ENCODE assay signal across 8 cellular contexts in genomic region chr3:43769097-43769470, GRCh38.
DNase-seq lines count a peak whose midpoint lies in the region; ATAC-seq and TF ChIP-seq lines count a peak whose summit lies in the region.

No MANE protein-coding gene starts in this region.

- no peaks in the 10 kb centered on the region for H3K9me3 Mint-ChIP-seq in naive thymus-derived CD4-positive, alpha-beta T cell

- H3K27me3 ChIP-seq in heart left ventricle (no peaks in the 10 kb centered on the region), breast epithelium (no peaks in the 10 kb centered on the region), upper lobe of left lung (no peaks in the 10 kb centered on the region)
- H3K27me3 ChIP-seq in naive thymus-derived CD4-positive, alpha-beta T cell (ENCODE audit: control insufficient read depth in 2 of 2, insufficient read depth in 2 of 2, low read length in 2 of 2): no peaks in the 10 kb centered on the region

- H3K9me3 ChIP-seq in heart left ventricle: no peaks in the 10 kb centered on the region
- no peaks in the 10 kb centered on the region for H3K9me3 ChIP-seq in breast epithelium
- H3K9me3 ChIP-seq in naive thymus-derived CD4-positive, alpha-beta T cell (ENCODE audit: control insufficient read depth in 2 of 3, low read length in 3 of 3): no peaks in the 10 kb centered on the region
- no peaks in the 10 kb centered on the region for H3K9me3 ChIP-seq in upper lobe of left lung
- H3K9me3 ChIP-seq in mucosa of descending colon: no peaks in the 10 kb centered on the region

- TF ChIP-seq CTCF in heart left ventricle (IDR thresholded peaks at IDR 0.05) (no peak), breast epithelium (IDR thresholded peaks at IDR 0.05) (no peak), upper lobe of left lung (IDR thresholded peaks at IDR 0.05) (no peak), mucosa of descending colon (IDR thresholded peaks at IDR 0.05) (no peak)

- no peak for TF ChIP-seq POLR2A in heart left ventricle (IDR thresholded peaks at IDR 0.05)
- TF ChIP-seq POLR2A in breast epithelium (IDR thresholded peaks at IDR 0.05): no peak
- TF ChIP-seq POLR2A in upper lobe of left lung (IDR thresholded peaks at IDR 0.05): no peak

- peaks cover 0 to 55% (median 30%) of the 10 kb centered on the region in 12 donors for H3K4me1 ChIP-seq in heart left ventricle
- peaks cover 0 to 3% of the 10 kb centered on the region in 2 donors for H3K4me1 ChIP-seq in breast epithelium
- peaks cover 14 to 20% of the 10 kb centered on the region in 2 donors for H3K4me1 ChIP-seq in naive thymus-derived CD4-positive, alpha-beta T cell (ENCODE audit: control insufficient read depth in 2 of 2, insufficient read depth in 2 of 2, low read length in 2 of 2)
- H3K4me1 ChIP-seq in upper lobe of left lung: peaks cover 31 to 41% (median 33%) of the 10 kb centered on the region in 4 donors
- H3K4me1 ChIP-seq in mucosa of descending colon (ENCODE audit: low read depth): peaks cover 22% of the 10 kb centered on the region

- peak overlapping the region in 1 of 9 donors; percentile 15 for H3K27ac Mint-ChIP-seq in naive thymus-derived CD4-positive, alpha-beta T cell

- H3K27ac ChIP-seq in heart left ventricle (peak overlapping the region in 11 of 12 donors; percentile 81 to 90 (median 87)), breast epithelium (peak overlapping the region; percentile 77 to 91), upper lobe of left lung (peak overlapping the region; percentile 79 to 89 (median 86))
- no peak overlapping the region for H3K27ac ChIP-seq in naive thymus-derived CD4-positive, alpha-beta T cell (ENCODE audit: low read depth, low read length)

- intact Hi-C loops in heart left ventricle (cut with DNase I): loop anchor here in 4 of 10 donors (2.0 to 10.0 kb wide), 5 partner anchors 78 to 430 kb away; partner anchors contain the start of genes ABHD5 (in 1 of the 4) and ANO10 (in 1 of the 4)
- intact Hi-C loops in left cardiac atrium (cut with DNase I): loop anchor here in 1 of 2 donors (10.0 kb wide), 1 partner anchor 224 kb away; no protein-coding TSS in a partner anchor
- intact Hi-C loops in breast epithelium (cut with DNase I; ENCODE audit: low total_unique reads): no loop called here
- intact Hi-C loops in naive thymus-derived CD4-positive, alpha-beta T cell (cut with micrococcal nuclease): loop anchor here (1.0 kb wide), 2 partner anchors 14 to 429 kb away; no protein-coding TSS in a partner anchor
- intact Hi-C loops in mucosa of descending colon (cut with DNase I, micrococcal nuclease): no loop called here

- ATAC-seq in heart left ventricle (peak in 1 of 4 donors; percentile 1), left cardiac atrium (no peak), upper lobe of left lung (ENCODE audit: low FRiP score in 2 of 2) (no peak), mucosa of descending colon (no peak)
- ATAC-seq in naive thymus-derived CD4-positive, alpha-beta T cell: no peak

- 14 to 31% (median 24%) methylated on average over 2 of the region's 2 CpGs for WGBS in heart left ventricle, 4 donors
- WGBS in upper lobe of left lung, 2 donors: 25 to 30% methylated on average over 2 of the region's 2 CpGs

- peak overlapping the region in 9 of 10 donors; percentile 0 to 66 (median 35) for H3K4me3 Mint-ChIP-seq in naive thymus-derived CD4-positive, alpha-beta T cell

- CTCF ChIA-PET in naive thymus-derived CD4-positive, alpha-beta T cell (lab: Charles Lee): interaction anchor here (0.6 to 2.1 kb wide), 10 partner anchors 9 to 1801 kb away, joined by 3 to 10 read pairs (median 3); no protein-coding TSS in a partner anchor

- POLR2A ChIA-PET in naive thymus-derived CD4-positive, alpha-beta T cell (lab: Charles Lee): interaction anchor here (0.7 to 1.9 kb wide), 2 partner anchors 10 to 14 kb away, joined by 3 to 11 read pairs; no protein-coding TSS in a partner anchor

- TF ChIP-seq EP300 in upper lobe of left lung (IDR thresholded peaks at IDR 0.05): no peak

- DNase-seq in heart left ventricle: no peak
- DNase-seq in left cardiac atrium: no peak
- no peak for DNase-seq in breast epithelium (ENCODE audit: low spot score in 2 of 2)
- no peak for DNase-seq in naive thymus-derived CD4-positive, alpha-beta T cell
- no peak for DNase-seq in upper lobe of left lung
- DNase-seq in LoVo (ENCODE audit: low spot score): no peak
- DNase-seq in stimulated activated naive CD4-positive, alpha-beta T cell (lab: John Stamatoyannopoulos, UW): no peak
- no peak for DNase-seq in mucosa of descending colon

- H3K36me3 ChIP-seq in heart left ventricle (no peaks in the 10 kb centered on the region), breast epithelium (no peaks in the 10 kb centered on the region), upper lobe of left lung (no peaks in the 10 kb centered on the region), mucosa of descending colon (ENCODE audit: low read depth) (no peaks in the 10 kb centered on the region)
- no peaks in the 10 kb centered on the region for H3K36me3 ChIP-seq in naive thymus-derived CD4-positive, alpha-beta T cell (ENCODE audit: control insufficient read depth in 2 of 3, insufficient read depth in 3 of 3, low read length in 3 of 3)

- H3K27me3 Mint-ChIP-seq in naive thymus-derived CD4-positive, alpha-beta T cell: peaks cover 0 to 21% (median 0%) of the 10 kb centered on the region in 5 donors

- H3K36me3 Mint-ChIP-seq in naive thymus-derived CD4-positive, alpha-beta T cell: no peaks in the 10 kb centered on the region

- H3K4me1 Mint-ChIP-seq in naive thymus-derived CD4-positive, alpha-beta T cell: peaks cover 5 to 20% (median 10%) of the 10 kb centered on the region in 7 donors

- H3K4me3 ChIP-seq in heart left ventricle (peak overlapping the region in 9 of 12 donors; percentile 33 to 55 (median 48)), breast epithelium (peak overlapping the region in 2 of 3 donors; percentile 43 to 58), upper lobe of left lung (peak overlapping the region in 3 of 4 donors; percentile 21 to 36 (median 23)), mucosa of descending colon (no peak overlapping the region)
- H3K4me3 ChIP-seq in naive thymus-derived CD4-positive, alpha-beta T cell (ENCODE audit: low read length): no peak overlapping the region

Comparison
In these comparisons a context has a peak if more than half of its experiments do, and no peak if none do; other contexts are left out.
1. H3K4me3 ChIP-seq: peak in heart left ventricle (9 of 12), breast epithelium (2 of 3) and upper lobe of left lung (3 of 4); none in naive thymus-derived CD4-positive, alpha-beta T cell (single experiment) and mucosa of descending colon (single experiment).
2. intact Hi-C loops: an anchor here in naive thymus-derived CD4-positive, alpha-beta T cell (1.0 kb wide); none called in breast epithelium and mucosa of descending colon.